In genomic region chr16:22638393-22639206, GRCh38 we compare ENCODE assay signal across 20 cellular contexts.
DNase-seq lines count a peak whose midpoint lies in the region; ATAC-seq and TF ChIP-seq lines count a peak whose summit lies in the region.
"Had no signal": no experiment of that assay in that cellular context is flagged by ENCODE, and none has a peak within 500 bp of the region (broad histone marks: within the 10 kb centered on the region; RNA-seq: fewer than 3 reads in every experiment).

No MANE protein-coding gene starts in this region.

- peak; percentile 76 for DNase-seq in AG20443 (ENCODE audit: low spot score)
- peak; percentile 23 to 37 for DNase-seq in HL-60 (ENCODE audit: low read depth in 1 of 2, low spot score in 1 of 2)
- peak; percentile 83 for DNase-seq in SK-MEL-5 (ENCODE audit: low read depth, low spot score)
- peak; percentile 78 for DNase-seq in foreskin melanocyte
- no peak for DNase-seq in NCI-H1930 (lab: John Stamatoyannopoulos, UW)
- no peak for DNase-seq in MM.1S
- no peak for DNase-seq in natural killer cell treated with Interleukin-12 subunit alpha and Interleukin-12 subunit beta and Interleukin-15 and Interleukin-18, amount 100 ng/mL, for 72 hours (ENCODE audit: low spot score)
- DNase-seq: activated naive CD4-positive, alpha-beta T cell treated with anti-CD3 and anti-CD28 coated beads, Interleukin-2, amount 10 ng/mL, durations not matched to agents 7 days and 5 days; AML-193; NCI-H1436 treated with DMSO at 0.1 percent for 48 hours; NCI-H524 treated with DMSO at 0.1 percent for 48 hours; nephron progenitor cell; stimulated activated CD4-positive, alpha-beta T cell treated with anti-CD3 and anti-CD28 coated beads, Interleukin-2, amount 100 ng/mL, for 24 hours had no signal

- H3K4me3 ChIP-seq in HL-60 (replicated peaks; ENCODE audit: insufficient read depth, low read length) (no peak overlapping the region), MM.1S (ENCODE audit: low read length) (no peak overlapping the region)
- H3K4me3 ChIP-seq: HAP-1, right atrium auricular region had no signal

- H2AFZ ChIP-seq in MM.1S (ENCODE audit: low read length): no peak overlapping the region

- H3F3A ChIP-seq in MM.1S (ENCODE audit: insufficient read depth, low read length): no peaks in the 10 kb centered on the region

- no peak overlapping the region for H3K4me2 ChIP-seq in MM.1S (ENCODE audit: low read depth, low read length)

- no peaks in the 10 kb centered on the region for H4K20me1 ChIP-seq in MM.1S (ENCODE audit: insufficient read depth, low read length)

- H3K27ac Mint-ChIP-seq in natural killer cell treated with Interleukin-12 subunit alpha and Interleukin-12 subunit beta and Interleukin-15 and Interleukin-18, amount 100 ng/mL, for 72 hours: no peak overlapping the region
- H3K27ac Mint-ChIP-seq: activated naive CD4-positive, alpha-beta T cell treated with anti-CD3 and anti-CD28 coated beads, Interleukin-2, amount 10 ng/mL, durations not matched to agents 7 days and 5 days; nephron progenitor cell; type B pancreatic cell had no signal

- no peaks in the 10 kb centered on the region for H3K79me2 ChIP-seq in MM.1S (ENCODE audit: low read length)

- H3K27ac ChIP-seq in HL-60 (replicated peaks): no peak overlapping the region
- H3K27ac ChIP-seq in MM.1S (ENCODE audit: low read length): no peak overlapping the region
- H3K27ac ChIP-seq: right atrium auricular region, VCaP had no signal

- H3K9me3 Mint-ChIP-seq in natural killer cell treated with Interleukin-12 subunit alpha and Interleukin-12 subunit beta and Interleukin-15 and Interleukin-18, amount 100 ng/mL, for 72 hours: no peaks in the 10 kb centered on the region
- H3K9me3 Mint-ChIP-seq: activated naive CD4-positive, alpha-beta T cell treated with anti-CD3 and anti-CD28 coated beads, Interleukin-2, amount 10 ng/mL, durations not matched to agents 7 days and 5 days; nephron progenitor cell; type B pancreatic cell had no signal

- TF ChIP-seq CTCF in HL-60 (IDR thresholded peaks at IDR 0.05; ENCODE audit: insufficient read depth, low read length): no peak
- TF ChIP-seq CTCF in MM.1S (IDR thresholded peaks at IDR 0.05; ENCODE audit: low read length): no peak

- in situ Hi-C loops in SK-MEL-5 (cut with HindIII; ENCODE audit: low pct_unique_long_range_greater_than_20kb, low sequenced_read_pairs): no loop called here

- H3K9me3 ChIP-seq in MM.1S (replicated peaks; ENCODE audit: insufficient read depth, low read length): no peaks in the 10 kb centered on the region
- H3K9me3 ChIP-seq: HAP-1 had no signal

- no peaks in the 10 kb centered on the region for H3K4me1 ChIP-seq in MM.1S (ENCODE audit: low read length)
- H3K4me1 ChIP-seq: right atrium auricular region had no signal

- peaks cover 3 to 6% of the 10 kb centered on the region in 2 donors for H3K27me3 Mint-ChIP-seq in natural killer cell treated with Interleukin-12 subunit alpha and Interleukin-12 subunit beta and Interleukin-15 and Interleukin-18, amount 100 ng/mL, for 72 hours

- no peaks in the 10 kb centered on the region for H3K4me1 Mint-ChIP-seq in natural killer cell treated with Interleukin-12 subunit alpha and Interleukin-12 subunit beta and Interleukin-15 and Interleukin-18, amount 100 ng/mL, for 72 hours (ENCODE audit: low read depth in 2 of 2)
- H3K4me1 Mint-ChIP-seq: activated naive CD4-positive, alpha-beta T cell treated with anti-CD3 and anti-CD28 coated beads, Interleukin-2, amount 10 ng/mL, durations not matched to agents 7 days and 5 days; nephron progenitor cell had no signal

- H3K27me3 ChIP-seq in HL-60 (ENCODE audit: insufficient read depth, poor library complexity, severe bottlenecking) (peaks cover 20% of the 10 kb centered on the region), MM.1S (replicated peaks; ENCODE audit: insufficient read depth, low read length) (no peaks in the 10 kb centered on the region)
- H3K27me3 ChIP-seq: right atrium auricular region had no signal

- H3K9me2 ChIP-seq in MM.1S (replicated peaks; ENCODE audit: insufficient read depth, low read length): no peaks in the 10 kb centered on the region

- no peak for ATAC-seq in natural killer cell treated with Interleukin-12 subunit alpha and Interleukin-12 subunit beta and Interleukin-15 and Interleukin-18, amount 100 ng/mL, for 72 hours
- ATAC-seq in GM21367 (IDR thresholded peaks at IDR 0.05; ENCODE audit: unreplicated experiment): no peak
- ATAC-seq: left lobe of liver, Right ventricle myocardium inferior had no signal

- H3K4me3 Mint-ChIP-seq in natural killer cell treated with Interleukin-12 subunit alpha and Interleukin-12 subunit beta and Interleukin-15 and Interleukin-18, amount 100 ng/mL, for 72 hours: no peak overlapping the region
- H3K4me3 Mint-ChIP-seq: activated naive CD4-positive, alpha-beta T cell treated with anti-CD3 and anti-CD28 coated beads, Interleukin-2, amount 10 ng/mL, durations not matched to agents 7 days and 5 days; nephron progenitor cell; type B pancreatic cell had no signal

- no peaks in the 10 kb centered on the region for H3K36me3 ChIP-seq in MM.1S (replicated peaks; ENCODE audit: insufficient read depth, low read length)
- H3K36me3 ChIP-seq: HAP-1, right atrium auricular region had no signal

- no peak overlapping the region for H3K9ac ChIP-seq in MM.1S (ENCODE audit: low read length)

- no peaks in the 10 kb centered on the region for H3K36me3 Mint-ChIP-seq in natural killer cell treated with Interleukin-12 subunit alpha and Interleukin-12 subunit beta and Interleukin-15 and Interleukin-18, amount 100 ng/mL, for 72 hours
- H3K36me3 Mint-ChIP-seq: activated naive CD4-positive, alpha-beta T cell treated with anti-CD3 and anti-CD28 coated beads, Interleukin-2, amount 10 ng/mL, durations not matched to agents 7 days and 5 days; type B pancreatic cell had no signal

Comparison
In these comparisons a context has a peak if more than half of its experiments do, and no peak if none do; other contexts are left out.
1. DNase-seq: peak in AG20443 (single experiment), HL-60 (2 of 2), SK-MEL-5 (single experiment) and foreskin melanocyte (single experiment); none in NCI-H1930 (0 of 2), MM.1S (single experiment) and natural killer cell treated with Interleukin-12 subunit alpha and Interleukin-12 subunit beta and Interleukin-15 and Interleukin-18, amount 100 ng/mL, for 72 hours (single experiment).